12 cellular contexts compared by ENCODE assay signal in the genomic region with DNA sequence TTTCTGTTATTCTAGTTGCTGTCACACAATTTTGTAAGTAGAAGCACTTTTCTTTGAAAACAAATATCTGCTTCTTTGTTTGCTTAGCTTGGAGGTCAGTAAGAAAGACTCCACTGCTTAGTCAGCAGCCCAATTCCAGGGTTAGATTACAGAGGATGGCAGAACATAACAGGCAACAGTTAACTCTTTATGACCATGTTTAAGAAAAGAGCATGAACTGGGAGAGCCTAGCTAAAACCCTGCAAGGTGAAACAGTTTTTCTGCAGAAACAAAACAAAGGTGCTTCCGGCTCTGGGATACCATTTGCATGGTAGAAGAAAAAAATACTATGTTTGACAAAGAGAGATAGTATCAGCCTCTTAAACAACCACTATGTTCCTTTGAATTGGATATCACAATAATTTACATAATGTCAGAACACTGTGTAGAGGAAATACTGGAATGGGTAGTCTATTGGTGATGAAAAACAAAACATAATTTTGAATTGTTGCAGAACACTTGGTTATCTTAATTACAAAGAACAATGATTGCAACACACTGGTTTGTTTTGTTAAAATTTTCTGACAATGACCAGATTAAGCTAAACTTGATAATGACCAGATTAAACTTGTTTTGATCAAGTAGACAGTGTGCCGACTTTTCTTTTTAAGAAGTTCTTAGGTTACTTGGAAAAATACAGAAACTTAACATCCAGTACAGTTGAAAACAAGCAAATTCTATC. TPM values are rescaled to one million over a fixed set of nuclear protein-coding genes. Genes with fewer than 3 reads are reported as not detected.
DNase-seq lines count a peak whose midpoint lies in the region; ATAC-seq, FAIRE-seq and TF ChIP-seq lines count a peak whose summit lies in the region.
"Had no signal": no experiment of that assay in that cellular context is flagged by ENCODE, and none has a peak within 500 bp of the region (broad histone marks: within the 10 kb centered on the region; RNA-seq: fewer than 3 reads in every experiment).

No MANE protein-coding gene starts in this region.

- H3K27ac ChIP-seq in astrocyte (ENCODE audit: low read depth, low read length), result no peak overlapping the region
- no peak overlapping the region for H3K27ac ChIP-seq in stomach
- H3K27ac ChIP-seq: epithelial cell of prostate had no signal

- H3K4me3 Mint-ChIP-seq in astrocyte (ENCODE audit: unreplicated experiment), result no peak overlapping the region

- H3K9ac ChIP-seq in astrocyte (ENCODE audit: low read length) (no peak overlapping the region), skeletal muscle satellite cell (ENCODE audit: low read depth, low read length) (peak overlapping the region; percentile 15)

- 27 to 47% (median 34%) methylated on average over 2 of the region's 2 CpGs for WGBS in stomach, 5 donors

- no peaks in the 10 kb centered on the region for H3K27me3 Mint-ChIP-seq in astrocyte (ENCODE audit: low read depth, unreplicated experiment)

- intact Hi-C loops in stomach (cut with DNase I; ENCODE audit: low total_unique reads), result no loop called here

- no peaks in the 10 kb centered on the region for H3K9me3 ChIP-seq in astrocyte (ENCODE audit: insufficient read depth, low read depth, low read length)
- no peaks in the 10 kb centered on the region for H3K9me3 ChIP-seq in skeletal muscle satellite cell (replicated peaks; ENCODE audit: low read length)
- no peaks in the 10 kb centered on the region for H3K9me3 ChIP-seq in stomach

- H3K4me1 Mint-ChIP-seq in astrocyte (ENCODE audit: low read depth, unreplicated experiment), result peaks cover 9% of the 10 kb centered on the region

- TF ChIP-seq CTCF in astrocyte (IDR thresholded peaks at IDR 0.05; ENCODE audit: insufficient read depth, low read depth, low read length) (no peak), stomach (IDR thresholded peaks at IDR 0.05) (no peak)

- no peak for TF ChIP-seq EP300 in stomach (IDR thresholded peaks at IDR 0.05)

- ATAC-seq in GM19455 (IDR thresholded peaks at IDR 0.05; ENCODE audit: unreplicated experiment), result no peak

- H3K79me2 ChIP-seq in astrocyte (ENCODE audit: insufficient read depth, low read length), result no peaks in the 10 kb centered on the region

- H3K4me1 ChIP-seq in astrocyte (ENCODE audit: insufficient read depth, low read length), result no peaks in the 10 kb centered on the region
- H3K4me1 ChIP-seq in skeletal muscle satellite cell (ENCODE audit: control insufficient read depth, insufficient read depth, low read length), result peaks cover 12% of the 10 kb centered on the region
- H3K4me1 ChIP-seq in stomach, result peaks cover 0 to 14% (median 0%) of the 10 kb centered on the region in 4 donors

- peak overlapping the region; percentile 92 for H3K27ac Mint-ChIP-seq in astrocyte (ENCODE audit: unreplicated experiment)

- no peaks in the 10 kb centered on the region for H3K36me3 ChIP-seq in astrocyte (ENCODE audit: insufficient read depth, low read length)
- H3K36me3 ChIP-seq in skeletal muscle satellite cell (ENCODE audit: insufficient read depth, low read length), result no peaks in the 10 kb centered on the region
- H3K36me3 ChIP-seq in stomach, result no peaks in the 10 kb centered on the region

- DNase-seq in NCI-H2107 treated with DMSO at 0.1 percent for 48 hours (lab: John Stamatoyannopoulos, UW; ENCODE audit: unreplicated experiment), result peak; percentile 60
- no peak for DNase-seq in NCI-H2107 (lab: John Stamatoyannopoulos, UW)
- no peak for DNase-seq in astrocyte (ENCODE audit: low read depth)
- peak; percentile 55 for DNase-seq in iPS-NIHi7 (ENCODE audit: extremely low spot score)
- DNase-seq in NCI-H2081 (lab: John Stamatoyannopoulos, UW), result no peak
- DNase-seq in stomach, result no peak
- DNase-seq: NCI-H1436, substantia nigra had no signal

- TF ChIP-seq POLR2A in stomach (IDR thresholded peaks at IDR 0.05), result no peak

- H3K27me3 ChIP-seq in astrocyte (ENCODE audit: insufficient read depth, low read length), result no peaks in the 10 kb centered on the region
- H3K27me3 ChIP-seq in skeletal muscle satellite cell (ENCODE audit: control insufficient read depth, insufficient read depth, low read length), result no peaks in the 10 kb centered on the region
- no peaks in the 10 kb centered on the region for H3K27me3 ChIP-seq in stomach

- no peaks in the 10 kb centered on the region for H3K36me3 Mint-ChIP-seq in astrocyte (ENCODE audit: low read depth, unreplicated experiment)

- H3K4me2 ChIP-seq in astrocyte (ENCODE audit: low read length), result peak overlapping the region; percentile 45
- peak overlapping the region; percentile 61 for H3K4me2 ChIP-seq in skeletal muscle satellite cell (ENCODE audit: low read length)

- H3K4me3 ChIP-seq in astrocyte (ENCODE audit: insufficient read depth, low read depth, low read length), result no peak overlapping the region
- H3K4me3 ChIP-seq in skeletal muscle satellite cell (ENCODE audit: low read length), result no peak overlapping the region
- H3K4me3 ChIP-seq in stomach, result no peak overlapping the region

- H2AFZ ChIP-seq in astrocyte (ENCODE audit: low read depth, low read length), result no peak overlapping the region

- no peaks in the 10 kb centered on the region for H4K20me1 ChIP-seq in astrocyte (ENCODE audit: insufficient read depth, low read length)

- no peaks in the 10 kb centered on the region for H3K9me3 Mint-ChIP-seq in astrocyte (ENCODE audit: unreplicated experiment)

- FAIRE-seq in astrocyte (lab: Jason Lieb, UNC), result no peak
- FAIRE-seq: RCC 7860 had no signal

RNA-seq across cellular contexts. Expression of a gene that starts 22.4 kb away (rescaled TPM):
- 7.8 and 9.0 TPM in 2 replicates for total RNA-seq in astrocyte
- total RNA-seq in skeletal muscle satellite cell (2012; rRNA removed), result 0.22 and 0.25 TPM in 2 replicates
- 10 to 100 TPM in 2 of 5 donors, 1 to 10 TPM in 2, under 1 TPM in 1; 0.29 to 12.5 (median 4.1) TPM for total RNA-seq in stomach
- 1 to 10 TPM; 2.8 to 4.6 (median 3.4) TPM for polyA plus RNA-seq in stomach

Comparison
In these comparisons a context has a peak if more than half of its experiments do, and no peak if none do; other contexts are left out.
1. DNase-seq: peak in NCI-H2107 treated with DMSO at 0.1 percent for 48 hours (single experiment) and iPS-NIHi7 (single experiment); none in NCI-H2107 (single experiment), astrocyte (single experiment), NCI-H2081 (0 of 2) and stomach (single experiment).